ENCODE assay signal across 8 cellular contexts in the genomic region with DNA sequence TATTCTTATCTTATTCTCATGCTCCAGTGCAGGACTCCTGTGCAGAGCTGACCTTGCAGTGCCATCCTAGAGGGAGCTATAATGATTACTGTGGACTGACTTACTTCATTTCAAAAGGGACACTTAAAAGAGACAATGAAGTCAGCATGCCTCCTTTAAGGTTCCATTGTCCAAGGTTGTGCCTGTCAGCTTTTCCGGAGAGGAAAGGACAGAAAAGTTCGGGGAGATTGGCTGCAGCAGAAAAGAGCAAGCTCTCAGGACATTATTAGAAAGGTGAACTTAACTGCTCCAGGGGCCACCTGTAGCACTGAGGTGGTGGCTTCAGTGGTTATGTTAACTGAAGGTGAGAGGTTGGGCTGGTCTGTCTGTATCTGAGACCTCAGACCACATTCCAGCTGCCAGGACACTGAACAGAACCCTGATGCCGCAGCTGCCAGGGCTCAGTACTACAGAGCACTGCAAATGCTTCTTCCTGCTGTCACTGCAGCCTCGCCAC.
DNase-seq lines count a peak whose midpoint lies in the region; ATAC-seq and TF ChIP-seq lines count a peak whose summit lies in the region.

No MANE protein-coding gene starts in this region.

- H3K4me3 Mint-ChIP-seq in CD8-positive, alpha-beta T cell, result no peak overlapping the region

- POLR2A ChIA-PET in CD8-positive, alpha-beta T cell (lab: Charles Lee), result no interaction called here

- no peaks in the 10 kb centered on the region for H3K9me3 ChIP-seq in CD8-positive, alpha-beta T cell (ENCODE audit: low read length)

- peaks cover 8% of the 10 kb centered on the region for H3K4me1 Mint-ChIP-seq in CD8-positive, alpha-beta T cell (ENCODE audit: low read depth)

- no peak overlapping the region for H3K27ac Mint-ChIP-seq in CD8-positive, alpha-beta T cell

- CTCF ChIA-PET in CD8-positive, alpha-beta T cell (lab: Charles Lee), result interaction anchor here (1.8 kb wide), 1 partner anchor 112 kb away, joined by 4 read pairs; no protein-coding TSS in a partner anchor

- peak; percentile 42 for ATAC-seq in GM21786 (IDR thresholded peaks at IDR 0.05; ENCODE audit: unreplicated experiment)
- ATAC-seq in CD8-positive, alpha-beta T cell, result no peak

- H3K4me3 ChIP-seq in CD8-positive, alpha-beta T cell (ENCODE audit: low read depth, low read length), result no peak overlapping the region

- intact Hi-C loops in CD8-positive, alpha-beta T cell (cut with DNase I, micrococcal nuclease), result no loop called here

- H3K9me3 Mint-ChIP-seq in CD8-positive, alpha-beta T cell, result no peaks in the 10 kb centered on the region

- TF ChIP-seq CTCF in LNCAP (IDR thresholded peaks at IDR 0.05), result peak; percentile 27; the same call in 1 of the 2 replicates
- TF ChIP-seq CTCF in CD8-positive, alpha-beta T cell (IDR thresholded peaks at IDR 0.05), result no peak

- no peak overlapping the region for H3K27ac ChIP-seq in CD8-positive, alpha-beta T cell (ENCODE audit: low read depth, low read length)

- H3K4me1 ChIP-seq in CD8-positive, alpha-beta T cell (ENCODE audit: insufficient read depth, low read length), result no peaks in the 10 kb centered on the region

- no peaks in the 10 kb centered on the region for H3K36me3 Mint-ChIP-seq in CD8-positive, alpha-beta T cell

- DNase-seq in ELR (ENCODE audit: low read depth) (peak; percentile 14), iPS DF 19.7 (ENCODE audit: low read depth, low spot score) (peak; percentile 50), 8988T (no peak), NCI-H526 (lab: John Stamatoyannopoulos, UW) (no peak), NCI-H2029 (lab: John Stamatoyannopoulos, UW) (no peak)
- DNase-seq in CD8-positive, alpha-beta T cell, result no peak

- H3K27me3 Mint-ChIP-seq in CD8-positive, alpha-beta T cell (ENCODE audit: low read depth), result no peaks in the 10 kb centered on the region

- H3K36me3 ChIP-seq in CD8-positive, alpha-beta T cell (ENCODE audit: insufficient read depth, low read length), result no peaks in the 10 kb centered on the region

- no peaks in the 10 kb centered on the region for H3K27me3 ChIP-seq in CD8-positive, alpha-beta T cell (ENCODE audit: insufficient read depth, low read length)

Comparison
In these comparisons a context has a peak if more than half of its experiments do, and no peak if none do; other contexts are left out.
1. DNase-seq: peak in ELR (single experiment) and iPS DF 19.7 (single experiment); none in CD8-positive, alpha-beta T cell (0 of 7), 8988T (single experiment), NCI-H526 (0 of 2) and NCI-H2029 (single experiment).